2 cellular contexts compared by ENCODE assay signal in genomic region chr18:31702449-31702848, GRCh38.
TF ChIP-seq lines count a peak whose summit lies in the region.

No MANE protein-coding gene starts in this region.

TF ChIP-seq in HepG2, 621 proteins besides CTCF, POLR2A, EP300 and RAD21:
- TF ChIP-seq NFE2L2 (IDR thresholded peaks at IDR 0.05; ENCODE audit: low read length) (0 out of 2 replicates have a peak, but pooled peaks have one; percentile 34), ZNF180 (CRISPR knock-in tag; IDR thresholded peaks at IDR 0.05; ENCODE audit: borderline replicate concordance, low read depth) (no peak)

TF ChIP-seq in WTC11, 78 proteins besides CTCF, POLR2A, EP300 and RAD21:
- TF ChIP-seq TCF7 (CRISPR knock-in tag; IDR thresholded peaks at IDR 0.05; ENCODE audit: low read depth) = no peak
- TF ChIP-seq PREB (CRISPR knock-in tag; IDR thresholded peaks at IDR 0.05; ENCODE audit: borderline replicate concordance) = no peak
- TF ChIP-seq ETV6 (CRISPR knock-in tag; IDR thresholded peaks at IDR 0.05) = no peak
- TF ChIP-seq ZBTB43 (CRISPR knock-in tag; IDR thresholded peaks at IDR 0.05) = no peak
- TF ChIP-seq, protein P1, sequence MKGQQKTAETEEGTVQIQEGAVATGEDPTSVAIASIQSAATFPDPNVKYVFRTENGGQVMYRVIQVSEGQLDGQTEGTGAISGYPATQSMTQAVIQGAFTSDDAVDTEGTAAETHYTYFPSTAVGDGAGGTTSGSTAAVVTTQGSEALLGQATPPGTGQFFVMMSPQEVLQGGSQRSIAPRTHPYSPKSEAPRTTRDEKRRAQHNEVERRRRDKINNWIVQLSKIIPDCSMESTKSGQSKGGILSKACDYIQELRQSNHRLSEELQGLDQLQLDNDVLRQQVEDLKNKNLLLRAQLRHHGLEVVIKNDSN (CRISPR knock-in tag; IDR thresholded peaks at IDR 0.05) = no peak
- no peak for TF ChIP-seq GABPB1 (CRISPR knock-in tag; IDR thresholded peaks at IDR 0.05)
- TF ChIP-seq IRF1 (CRISPR knock-in tag; IDR thresholded peaks at IDR 0.05) = no peak
- TF ChIP-seq E2F1 (CRISPR knock-in tag; IDR thresholded peaks at IDR 0.05) = no peak
- no peak for TF ChIP-seq ZNF219 (CRISPR knock-in tag; IDR thresholded peaks at IDR 0.05; ENCODE audit: borderline replicate concordance)
- TF ChIP-seq ZNF121 (CRISPR knock-in tag; IDR thresholded peaks at IDR 0.05) = no peak
- no peak for TF ChIP-seq PRRX2 (CRISPR knock-in tag; IDR thresholded peaks at IDR 0.05)
- TF ChIP-seq NFYB (CRISPR knock-in tag; conservative IDR thresholded peaks at IDR 0.05; ENCODE audit: low read depth) = no peak
- no peak for TF ChIP-seq KAT7 (CRISPR knock-in tag; IDR thresholded peaks at IDR 0.05; ENCODE audit: borderline replicate concordance)
